8 cellular contexts compared by ENCODE assay signal in the genomic region with DNA sequence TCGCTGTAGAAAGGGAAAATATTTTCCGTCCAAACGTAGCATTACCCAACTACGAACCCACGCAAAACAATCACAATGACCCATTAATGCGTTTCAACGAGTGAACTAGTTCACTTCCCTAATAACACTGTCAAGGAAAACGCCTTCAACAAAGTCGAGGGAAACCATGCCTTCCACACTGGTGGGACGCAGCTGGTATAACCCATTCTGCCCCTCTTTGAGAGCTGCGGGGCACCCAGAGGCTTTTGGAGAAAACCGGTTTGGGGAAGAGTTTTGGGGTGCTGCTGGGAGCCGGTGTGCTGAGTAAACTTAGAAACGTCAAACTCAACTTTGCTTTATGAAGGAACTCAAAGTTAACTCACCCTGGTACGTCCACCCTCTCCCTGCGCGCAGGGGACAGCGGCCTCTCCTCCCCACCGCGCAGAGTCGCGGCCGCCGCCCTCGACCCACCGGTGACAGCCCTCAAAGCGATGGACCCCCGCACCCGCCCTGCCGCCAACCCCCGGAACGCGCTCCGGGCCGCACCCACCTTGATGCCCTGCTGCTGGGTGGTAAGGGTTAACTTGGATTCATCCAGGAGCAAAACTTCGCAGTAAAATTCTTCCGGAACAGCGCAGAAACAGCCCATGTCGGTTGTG. TPM values are rescaled to one million over a fixed set of nuclear protein-coding genes. Genes with fewer than 3 reads are reported as not detected.
DNase-seq lines count a peak whose midpoint lies in the region; ATAC-seq, FAIRE-seq and TF ChIP-seq lines count a peak whose summit lies in the region.

No MANE protein-coding gene starts in this region.

- intact Hi-C loops in CD14-positive monocyte (cut with micrococcal nuclease) = loop anchor here in 1 of 2 donors (10.0 kb wide), 1 partner anchor 244 kb away; no protein-coding TSS in a partner anchor
- intact Hi-C loops in tibial artery (cut with DNase I; ENCODE audit: low total_unique reads) = no loop called here

- H3K27ac ChIP-seq in HUES48 (ENCODE audit: low read depth, low read length) (no peak overlapping the region), liver (ENCODE audit: low read depth in 1 of 2, low read length in 2 of 2) (peak overlapping the region; percentile 60 to 61), tibial artery (peak overlapping the region; percentile 67 to 77)

- H3K27ac Mint-ChIP-seq in CD14-positive monocyte = no peak overlapping the region

- H3K4me1 ChIP-seq in HUES48 (ENCODE audit: control insufficient read depth, insufficient read depth, low read length) = peaks cover 8% of the 10 kb centered on the region
- peaks cover 9 to 23% (median 19%) of the 10 kb centered on the region in 4 donors for H3K4me1 ChIP-seq in liver (ENCODE audit: control insufficient read depth in 4 of 4, insufficient read depth in 4 of 4, low read length in 3 of 4)
- H3K4me1 ChIP-seq in tibial artery = peaks cover 0 to 11% (median 0%) of the 10 kb centered on the region in 4 donors

- ATAC-seq in HG02623 (IDR thresholded peaks at IDR 0.05; ENCODE audit: unreplicated experiment) = no peak

- peaks cover 0 to 9% (median 3%) of the 10 kb centered on the region in 7 donors for H3K9me3 Mint-ChIP-seq in CD14-positive monocyte

- H3K36me3 ChIP-seq in HUES48 (ENCODE audit: control insufficient read depth, insufficient read depth, low read length) (no peaks in the 10 kb centered on the region), bronchial epithelial cell (ENCODE audit: control insufficient read depth, insufficient read depth, low read length) (no peaks in the 10 kb centered on the region), liver (ENCODE audit: control insufficient read depth in 4 of 4, insufficient read depth in 3 of 4, low read depth in 1 of 4, low read length in 3 of 4) (no peaks in the 10 kb centered on the region), tibial artery (no peaks in the 10 kb centered on the region)

- H3K4me3 Mint-ChIP-seq in CD14-positive monocyte = peak overlapping the region; percentile 70 to 87

- H3K36me3 Mint-ChIP-seq in CD14-positive monocyte = no peaks in the 10 kb centered on the region

- TF ChIP-seq CTCF in CD14-positive monocyte (IDR thresholded peaks at IDR 0.05) (no peak), bronchial epithelial cell (IDR thresholded peaks at IDR 0.05; ENCODE audit: insufficient read depth, low read length, severe bottlenecking) (no peak), liver (IDR thresholded peaks at IDR 0.05; ENCODE audit: low read depth, low read length, missing input control) (no peak), tibial artery (IDR thresholded peaks at IDR 0.05) (no peak)

- H3K9me3 ChIP-seq in HUES48 (ENCODE audit: control insufficient read depth, insufficient read depth, low read length) (no peaks in the 10 kb centered on the region), liver (ENCODE audit: control insufficient read depth in 4 of 4, low read length in 3 of 4) (no peaks in the 10 kb centered on the region), tibial artery (no peaks in the 10 kb centered on the region)

- H3K4me1 Mint-ChIP-seq in CD14-positive monocyte = peaks cover 18% of the 10 kb centered on the region

- H3K9ac ChIP-seq in HUES48 (ENCODE audit: low read depth, low read length) (no peak overlapping the region), liver (ENCODE audit: low read depth in 1 of 2, low read length in 2 of 2) (peak overlapping the region in 1 of 2 donors; percentile 12)

- H3K27me3 Mint-ChIP-seq in CD14-positive monocyte (ENCODE audit: low read depth in 3 of 3) = peaks cover 52 to 81% (median 59%) of the 10 kb centered on the region in 3 donors

- WGBS in liver = 3% methylated on average over 39 of the region's 39 CpGs

- no peak for DNase-seq in CD14-positive monocyte (ENCODE audit: low spot score)
- no peak for DNase-seq in bronchial epithelial cell (ENCODE audit: low read depth)
- peak in 1 of 2 donors; percentile 67 for DNase-seq in tibial artery
- DNase-seq in GF-D8 (lab: John Stamatoyannopoulos, UW) = no peak
- no peak for DNase-seq in cerebellar cortex (ENCODE audit: low spot score)

- H3K27me3 ChIP-seq in HUES48 (ENCODE audit: control insufficient read depth, insufficient read depth, low read length) (peaks cover 54% of the 10 kb centered on the region), bronchial epithelial cell (ENCODE audit: control insufficient read depth, insufficient read depth, low read length) (no peaks in the 10 kb centered on the region), liver (ENCODE audit: control insufficient read depth in 4 of 4, insufficient read depth in 4 of 4, low read length in 3 of 4) (peaks cover 0 to 9% (median 3%) of the 10 kb centered on the region in 4 donors), tibial artery (no peaks in the 10 kb centered on the region)

- TF ChIP-seq RAD21 in liver (IDR thresholded peaks at IDR 0.05) = no peak

- H3K4me3 ChIP-seq in HUES48 (ENCODE audit: low read depth, low read length) (peak overlapping the region; percentile 78), bronchial epithelial cell (ENCODE audit: low read depth, low read length) (peak overlapping the region; percentile 98), liver (ENCODE audit: low read depth in 1 of 3, low read length in 3 of 3) (peak overlapping the region; percentile 56 to 79 (median 59)), tibial artery (peak overlapping the region; percentile 93 to 96)

- FAIRE-seq in bronchial epithelial cell (lab: Jason Lieb, UNC) = no peak

TF ChIP-seq in liver, 16 proteins besides CTCF, POLR2A, EP300 and RAD21:
- no peak for TF ChIP-seq SP1 (IDR thresholded peaks at IDR 0.05)
- TF ChIP-seq NR2F2 (IDR thresholded peaks at IDR 0.05) = no peak
- TF ChIP-seq EGR1 (IDR thresholded peaks at IDR 0.05; ENCODE audit: low read depth in 2 of 2) = no peak
- TF ChIP-seq YY1 (IDR thresholded peaks at IDR 0.05) = no peak
- no peak for TF ChIP-seq HNF4G (IDR thresholded peaks at IDR 0.05)
- no peak for TF ChIP-seq FOXA1 (IDR thresholded peaks at IDR 0.05)
- no peak for TF ChIP-seq JUND (IDR thresholded peaks at IDR 0.05)
- TF ChIP-seq, protein P1, sequence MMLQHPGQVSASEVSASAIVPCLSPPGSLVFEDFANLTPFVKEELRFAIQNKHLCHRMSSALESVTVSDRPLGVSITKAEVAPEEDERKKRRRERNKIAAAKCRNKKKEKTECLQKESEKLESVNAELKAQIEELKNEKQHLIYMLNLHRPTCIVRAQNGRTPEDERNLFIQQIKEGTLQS (IDR thresholded peaks at IDR 0.05) = no peak
- no peak for TF ChIP-seq TAF1 (conservative IDR thresholded peaks at IDR 0.05)
- TF ChIP-seq RXRA (IDR thresholded peaks at IDR 0.05) = no peak
- TF ChIP-seq, protein P2, sequence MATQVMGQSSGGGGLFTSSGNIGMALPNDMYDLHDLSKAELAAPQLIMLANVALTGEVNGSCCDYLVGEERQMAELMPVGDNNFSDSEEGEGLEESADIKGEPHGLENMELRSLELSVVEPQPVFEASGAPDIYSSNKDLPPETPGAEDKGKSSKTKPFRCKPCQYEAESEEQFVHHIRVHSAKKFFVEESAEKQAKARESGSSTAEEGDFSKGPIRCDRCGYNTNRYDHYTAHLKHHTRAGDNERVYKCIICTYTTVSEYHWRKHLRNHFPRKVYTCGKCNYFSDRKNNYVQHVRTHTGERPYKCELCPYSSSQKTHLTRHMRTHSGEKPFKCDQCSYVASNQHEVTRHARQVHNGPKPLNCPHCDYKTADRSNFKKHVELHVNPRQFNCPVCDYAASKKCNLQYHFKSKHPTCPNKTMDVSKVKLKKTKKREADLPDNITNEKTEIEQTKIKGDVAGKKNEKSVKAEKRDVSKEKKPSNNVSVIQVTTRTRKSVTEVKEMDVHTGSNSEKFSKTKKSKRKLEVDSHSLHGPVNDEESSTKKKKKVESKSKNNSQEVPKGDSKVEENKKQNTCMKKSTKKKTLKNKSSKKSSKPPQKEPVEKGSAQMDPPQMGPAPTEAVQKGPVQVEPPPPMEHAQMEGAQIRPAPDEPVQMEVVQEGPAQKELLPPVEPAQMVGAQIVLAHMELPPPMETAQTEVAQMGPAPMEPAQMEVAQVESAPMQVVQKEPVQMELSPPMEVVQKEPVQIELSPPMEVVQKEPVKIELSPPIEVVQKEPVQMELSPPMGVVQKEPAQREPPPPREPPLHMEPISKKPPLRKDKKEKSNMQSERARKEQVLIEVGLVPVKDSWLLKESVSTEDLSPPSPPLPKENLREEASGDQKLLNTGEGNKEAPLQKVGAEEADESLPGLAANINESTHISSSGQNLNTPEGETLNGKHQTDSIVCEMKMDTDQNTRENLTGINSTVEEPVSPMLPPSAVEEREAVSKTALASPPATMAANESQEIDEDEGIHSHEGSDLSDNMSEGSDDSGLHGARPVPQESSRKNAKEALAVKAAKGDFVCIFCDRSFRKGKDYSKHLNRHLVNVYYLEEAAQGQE (IDR thresholded peaks at IDR 0.05) = no peak
- TF ChIP-seq FOXA2 (IDR thresholded peaks at IDR 0.05) = no peak
- TF ChIP-seq, protein P3, sequence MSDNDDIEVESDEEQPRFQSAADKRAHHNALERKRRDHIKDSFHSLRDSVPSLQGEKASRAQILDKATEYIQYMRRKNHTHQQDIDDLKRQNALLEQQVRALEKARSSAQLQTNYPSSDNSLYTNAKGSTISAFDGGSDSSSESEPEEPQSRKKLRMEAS (IDR thresholded peaks at IDR 0.05) = no peak
- TF ChIP-seq HNF4A (conservative IDR thresholded peaks at IDR 0.05) = no peak
- no peak for TF ChIP-seq GABPA (IDR thresholded peaks at IDR 0.05 in 1 of 2, conservative IDR thresholded peaks at IDR 0.05 in 1 of 2)
- TF ChIP-seq, protein P4, sequence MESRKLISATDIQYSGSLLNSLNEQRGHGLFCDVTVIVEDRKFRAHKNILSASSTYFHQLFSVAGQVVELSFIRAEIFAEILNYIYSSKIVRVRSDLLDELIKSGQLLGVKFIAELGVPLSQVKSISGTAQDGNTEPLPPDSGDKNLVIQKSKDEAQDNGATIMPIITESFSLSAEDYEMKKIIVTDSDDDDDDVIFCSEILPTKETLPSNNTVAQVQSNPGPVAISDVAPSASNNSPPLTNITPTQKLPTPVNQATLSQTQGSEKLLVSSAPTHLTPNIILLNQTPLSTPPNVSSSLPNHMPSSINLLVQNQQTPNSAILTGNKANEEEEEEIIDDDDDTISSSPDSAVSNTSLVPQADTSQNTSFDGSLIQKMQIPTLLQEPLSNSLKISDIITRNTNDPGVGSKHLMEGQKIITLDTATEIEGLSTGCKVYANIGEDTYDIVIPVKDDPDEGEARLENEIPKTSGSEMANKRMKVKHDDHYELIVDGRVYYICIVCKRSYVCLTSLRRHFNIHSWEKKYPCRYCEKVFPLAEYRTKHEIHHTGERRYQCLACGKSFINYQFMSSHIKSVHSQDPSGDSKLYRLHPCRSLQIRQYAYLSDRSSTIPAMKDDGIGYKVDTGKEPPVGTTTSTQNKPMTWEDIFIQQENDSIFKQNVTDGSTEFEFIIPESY (IDR thresholded peaks at IDR 0.05) = no peak

RNA-seq across cellular contexts. Expression of a gene that starts 0.5 kb away (rescaled TPM):
- polyA plus RNA-seq in CD14-positive monocyte (under 1 TPM in 1 of 2 donors, not detected in 1; 0.05 TPM), liver (1 to 10 TPM; 1.1 to 3.7 TPM)
- total RNA-seq in bronchial epithelial cell (5.3 and 8.3 TPM in 2 replicates), liver (1 to 10 TPM; 4.1 to 8.0 TPM)
